In genomic region chr2:111492995-111493719, GRCh38 we compare ENCODE assay signal across 8 cellular contexts.
A peak's percentile ranks its signal among the peaks of the same experiment; 100 is the strongest.
DNase-seq lines count a peak whose midpoint lies in the region; ATAC-seq and TF ChIP-seq lines count a peak whose summit lies in the region.
"Not testable (repeated sequence)": the region's sequence is repeated elsewhere in the genome, so short reads cannot be mapped to it uniquely, and the experiment has no call there.

No MANE protein-coding gene starts in this region.

- not testable (repeated sequence) for H3K36me3 ChIP-seq in BJ (ENCODE audit: control insufficient read depth, insufficient read depth, low read length); PC-9 (ENCODE audit: low read depth); heart left ventricle; naive thymus-derived CD4-positive, alpha-beta T cell (ENCODE audit: control insufficient read depth in 2 of 3, insufficient read depth in 3 of 3, low read length in 3 of 3); subcutaneous abdominal adipose tissue (ENCODE audit: control insufficient read depth in 5 of 5, insufficient read depth in 5 of 5, low read length in 5 of 5)

- peak overlapping the region; percentile 98 for H3K27ac Mint-ChIP-seq in activated T-cell treated with anti-CD3 and anti-CD28 coated beads, Interleukin-2, amount 50 U/mL, for 72 hours
- peak overlapping the region; percentile 93 for H3K27ac Mint-ChIP-seq in chondrocyte (ENCODE audit: unreplicated experiment)
- H3K27ac Mint-ChIP-seq in naive thymus-derived CD4-positive, alpha-beta T cell: peak overlapping the region in 1 of 9 donors; percentile 89

- H2AFZ ChIP-seq in PC-9: not testable (repeated sequence)

- not testable (repeated sequence) for H3K27me3 ChIP-seq in BJ (ENCODE audit: control insufficient read depth, insufficient read depth, low read length); PC-9 (ENCODE audit: insufficient read depth, low read depth); heart left ventricle; naive thymus-derived CD4-positive, alpha-beta T cell (ENCODE audit: control insufficient read depth in 2 of 2, insufficient read depth in 2 of 2, low read length in 2 of 2); subcutaneous abdominal adipose tissue (ENCODE audit: control insufficient read depth in 5 of 5, insufficient read depth in 4 of 5, low read length in 5 of 5)

- H3K27me3 Mint-ChIP-seq in activated T-cell treated with anti-CD3 and anti-CD28 coated beads, Interleukin-2, amount 50 U/mL, for 72 hours (ENCODE audit: low read depth); chondrocyte (ENCODE audit: low read depth); naive thymus-derived CD4-positive, alpha-beta T cell: not testable (repeated sequence)

- not testable (repeated sequence) for H3K9ac ChIP-seq in subcutaneous abdominal adipose tissue (ENCODE audit: low read length in 5 of 5)

- POLR2A ChIA-PET in BJ (lab: Charles Lee); PC-9 (lab: Charles Lee; ENCODE audit: unreplicated experiment); naive thymus-derived CD4-positive, alpha-beta T cell (lab: Charles Lee): not testable (repeated sequence)

- H3K79me2 ChIP-seq in PC-9 (ENCODE audit: low read depth): peaks cover 49% of the 10 kb centered on the region

- H3K9me2 ChIP-seq in PC-9 (ENCODE audit: insufficient read depth): not testable (repeated sequence)

- not testable (repeated sequence) for H3K4me1 Mint-ChIP-seq in activated T-cell treated with anti-CD3 and anti-CD28 coated beads, Interleukin-2, amount 50 U/mL, for 72 hours (ENCODE audit: low read depth)
- H3K4me1 Mint-ChIP-seq in chondrocyte (ENCODE audit: low read depth): peaks cover 33% of the 10 kb centered on the region
- peaks cover 0 to 26% (median 0%) of the 10 kb centered on the region in 7 donors for H3K4me1 Mint-ChIP-seq in naive thymus-derived CD4-positive, alpha-beta T cell

- H3K4me3 ChIP-seq in BJ (ENCODE audit: low read depth, low read length) (peak overlapping the region; percentile 51), PC-9 (peak overlapping the region; percentile 68), heart left ventricle (peak overlapping the region in 10 of 12 donors; percentile 28 to 59 (median 52)), subcutaneous abdominal adipose tissue (ENCODE audit: low read depth in 1 of 5, low read length in 5 of 5) (peak overlapping the region in 4 of 5 donors; percentile 31 to 70 (median 56))
- H3K4me3 ChIP-seq in naive thymus-derived CD4-positive, alpha-beta T cell (ENCODE audit: low read length): not testable (repeated sequence)

- H3K27ac ChIP-seq in PC-9: peak overlapping the region; percentile 98
- H3K27ac ChIP-seq in heart left ventricle: peak overlapping the region in 9 of 12 donors; percentile 57 to 84 (median 77)
- not testable (repeated sequence) for H3K27ac ChIP-seq in naive thymus-derived CD4-positive, alpha-beta T cell (ENCODE audit: low read depth, low read length)
- peak overlapping the region; percentile 57 for H3K27ac ChIP-seq in subcutaneous abdominal adipose tissue (ENCODE audit: low read depth, low read length)

- intact Hi-C loops in PC-9 (cut with micrococcal nuclease; ENCODE audit: unreplicated experiment): loop anchor here (10.0 kb wide), 1 partner anchor 162 kb away; no protein-coding TSS in a partner anchor
- intact Hi-C loops in heart left ventricle (cut with DNase I); naive thymus-derived CD4-positive, alpha-beta T cell (cut with micrococcal nuclease): not testable (repeated sequence)

- TF ChIP-seq CTCF in BJ (IDR thresholded peaks at IDR 0.05; ENCODE audit: insufficient read depth, low read depth, low read length); PC-9 (conservative IDR thresholded peaks at IDR 0.05); chondrocyte (IDR thresholded peaks at IDR 0.05); heart left ventricle (IDR thresholded peaks at IDR 0.05): not testable (repeated sequence)

- not testable (repeated sequence) for DNase-seq in BJ (ENCODE audit: low read depth); PC-9; activated T-cell treated with anti-CD3 and anti-CD28 coated beads, Interleukin-2, amount 50 U/mL, for 72 hours; chondrocyte (ENCODE audit: low spot score); naive thymus-derived CD4-positive, alpha-beta T cell
- DNase-seq in heart left ventricle: peak in 1 of 5 donors; percentile 31

- CTCF ChIA-PET in BJ (lab: Yijun Ruan, JAX); PC-9 (lab: Charles Lee); naive thymus-derived CD4-positive, alpha-beta T cell (lab: Charles Lee): not testable (repeated sequence)

- BruUV-seq in PC-9 (replicated peaks; lab: Mats Ljungman, UMichigan): not testable (repeated sequence)

- H3K9me3 ChIP-seq in PC-9 (ENCODE audit: insufficient read depth, low read depth); heart left ventricle; naive thymus-derived CD4-positive, alpha-beta T cell (ENCODE audit: control insufficient read depth in 2 of 3, low read length in 3 of 3); subcutaneous abdominal adipose tissue (ENCODE audit: control insufficient read depth in 5 of 5, low read length in 5 of 5): not testable (repeated sequence)

- not testable (repeated sequence) for H4K20me1 ChIP-seq in PC-9 (ENCODE audit: insufficient read depth)

- 43 to 80% (median 46%) methylated on average over 1 to 7 of the region's 20 CpGs; no CpG with 5 or more reads in 1 of the 4 donors for WGBS in heart left ventricle, 4 donors

- TF ChIP-seq POLR2A in heart left ventricle (IDR thresholded peaks at IDR 0.05): not testable (repeated sequence)

- peak; percentile 5 for ATAC-seq in HG02588 (IDR thresholded peaks at IDR 0.05; ENCODE audit: unreplicated experiment)
- ATAC-seq in activated T-cell treated with anti-CD3 and anti-CD28 coated beads, Interleukin-2, amount 50 U/mL, for 72 hours (replicated peaks in 1 of 2): peak in 1 of 2 donors; percentile 14
- peak; percentile 3 to 63 (median 46) for ATAC-seq in heart left ventricle
- peak; percentile 8 for ATAC-seq in naive thymus-derived CD4-positive, alpha-beta T cell

- peak overlapping the region; percentile 79 for H3K4me2 ChIP-seq in PC-9

- not testable (repeated sequence) for H3K9me3 Mint-ChIP-seq in activated T-cell treated with anti-CD3 and anti-CD28 coated beads, Interleukin-2, amount 50 U/mL, for 72 hours; chondrocyte (ENCODE audit: low read depth); naive thymus-derived CD4-positive, alpha-beta T cell

- H3K4me1 ChIP-seq in PC-9 (replicated peaks; ENCODE audit: insufficient read depth): peaks cover 35% of the 10 kb centered on the region
- H3K4me1 ChIP-seq in heart left ventricle: peaks cover 0 to 16% (median 2%) of the 10 kb centered on the region in 12 donors
- H3K4me1 ChIP-seq in naive thymus-derived CD4-positive, alpha-beta T cell (ENCODE audit: control insufficient read depth in 2 of 2, insufficient read depth in 2 of 2, low read length in 2 of 2); subcutaneous abdominal adipose tissue (ENCODE audit: control insufficient read depth in 5 of 5, insufficient read depth in 5 of 5, low read length in 5 of 5): not testable (repeated sequence)

- H3K36me3 Mint-ChIP-seq in activated T-cell treated with anti-CD3 and anti-CD28 coated beads, Interleukin-2, amount 50 U/mL, for 72 hours (ENCODE audit: insufficient read depth in 2 of 2); chondrocyte (ENCODE audit: low read depth): not testable (repeated sequence)
- peaks cover 0 to 15% (median 0%) of the 10 kb centered on the region in 5 donors for H3K36me3 Mint-ChIP-seq in naive thymus-derived CD4-positive, alpha-beta T cell

- not testable (repeated sequence) for H3F3A ChIP-seq in PC-9 (ENCODE audit: insufficient read depth, low read depth)

- peak overlapping the region; percentile 60 to 91 for H3K4me3 Mint-ChIP-seq in activated T-cell treated with anti-CD3 and anti-CD28 coated beads, Interleukin-2, amount 50 U/mL, for 72 hours
- peak overlapping the region; percentile 82 for H3K4me3 Mint-ChIP-seq in chondrocyte (ENCODE audit: unreplicated experiment)
- H3K4me3 Mint-ChIP-seq in naive thymus-derived CD4-positive, alpha-beta T cell: peak overlapping the region in 1 of 10 donors; percentile 85
